1 cellular context compared by ENCODE assay signal in the genomic region with DNA sequence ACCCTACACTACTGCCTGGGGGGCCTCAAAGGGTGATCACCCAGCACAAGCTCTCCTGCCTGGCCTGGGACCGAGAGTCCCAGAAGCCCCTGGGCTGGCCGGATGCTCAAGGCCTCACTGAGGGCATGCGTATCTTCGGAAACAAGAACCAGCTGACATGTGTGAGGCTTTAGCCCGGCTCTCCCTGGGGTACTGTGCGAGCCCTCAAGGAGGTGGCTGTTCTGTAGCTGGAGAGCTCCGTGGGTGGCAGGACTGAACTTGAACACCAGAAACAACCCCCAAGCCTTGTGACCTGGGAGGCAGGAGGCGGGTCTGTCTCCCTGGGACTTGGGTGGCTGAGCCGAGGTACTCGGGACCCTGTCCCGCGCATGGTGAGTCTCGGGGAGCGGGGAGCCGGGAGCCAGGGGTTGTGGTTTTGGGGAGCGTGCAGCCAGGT.
TF ChIP-seq lines count a peak whose summit lies in the region.

No MANE protein-coding gene starts in this region.

TF ChIP-seq in H1, 55 proteins besides CTCF, POLR2A, EP300 and RAD21:
- TF ChIP-seq, protein P1, sequence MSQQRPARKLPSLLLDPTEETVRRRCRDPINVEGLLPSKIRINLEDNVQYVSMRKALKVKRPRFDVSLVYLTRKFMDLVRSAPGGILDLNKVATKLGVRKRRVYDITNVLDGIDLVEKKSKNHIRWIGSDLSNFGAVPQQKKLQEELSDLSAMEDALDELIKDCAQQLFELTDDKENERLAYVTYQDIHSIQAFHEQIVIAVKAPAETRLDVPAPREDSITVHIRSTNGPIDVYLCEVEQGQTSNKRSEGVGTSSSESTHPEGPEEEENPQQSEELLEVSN (IDR thresholded peaks at IDR 0.05), result no peak
- TF ChIP-seq BCL11A (IDR thresholded peaks at IDR 0.05; ENCODE audit: low read depth in 2 of 2, low read length in 2 of 2) (no peak), SIN3A (conservative IDR thresholded peaks at IDR 0.05 in 1 of 2, IDR thresholded peaks at IDR 0.05 in 1 of 2; ENCODE audit: low read depth in 1 of 2, low read length in 2 of 2) (no peak)
